Comparison of ENCODE assay signal across 24 cellular contexts in genomic region chr1:217004776-217005436, GRCh38.
DNase-seq lines count a peak whose midpoint lies in the region; ATAC-seq and TF ChIP-seq lines count a peak whose summit lies in the region.
"Had no signal": no experiment of that assay in that cellular context is flagged by ENCODE, and none has a peak within 500 bp of the region (broad histone marks: within the 10 kb centered on the region; RNA-seq: fewer than 3 reads in every experiment).

No MANE protein-coding gene starts in this region.

- TF ChIP-seq EP300 in stomach (IDR thresholded peaks at IDR 0.05) = no peak

- H3K4me1 ChIP-seq in stomach = no peaks in the 10 kb centered on the region
- H3K4me1 ChIP-seq: suprapubic skin, vagina had no signal

- no peak overlapping the region for H3K27ac ChIP-seq in stomach
- H3K27ac ChIP-seq: coronary artery, suprapubic skin, vagina had no signal

- intact Hi-C loops in stomach (cut with DNase I; ENCODE audit: low total_unique reads) = no loop called here

- TF ChIP-seq POLR2A in stomach (IDR thresholded peaks at IDR 0.05) = no peak

- WGBS in stomach, 5 donors = 54 to 73% (median 62%) methylated on average over 4 of the region's 4 CpGs

- peak; percentile 13 for DNase-seq in kidney tubule cell (ENCODE audit: low spot score)
- DNase-seq in activated naive CD4-positive, alpha-beta T cell treated with anti-CD3 and anti-CD28 coated beads, Interleukin-2, amount 50 U/mL, for 16 hours = no peak
- no peak for DNase-seq in DMS79 treated with DMSO at 0.1 percent for 48 hours (lab: John Stamatoyannopoulos, UW)
- DNase-seq in stomach = no peak
- DNase-seq: activated CD8-positive, alpha-beta memory T cell treated with anti-CD3 and anti-CD28 coated beads for 24 hours; activated naive CD4-positive, alpha-beta T cell treated with Interleukin-2 at 50 U/mL for 16 hours; activated T-cell treated with anti-CD3 and anti-CD28 coated beads, Interleukin-2, amount 50 U/mL, for 4 hours; amygdala; DMS153; GF-D8; HCEC 1CT; islet precursor cell; Karpas-422; NCI-H2029; NCI-H345 had no signal

- no peak for TF ChIP-seq CTCF in stomach (IDR thresholded peaks at IDR 0.05)

- H3K27me3 ChIP-seq in stomach = no peaks in the 10 kb centered on the region
- H3K27me3 ChIP-seq: suprapubic skin, vagina had no signal

- H3K9me3 ChIP-seq in stomach = no peaks in the 10 kb centered on the region
- H3K9me3 ChIP-seq: suprapubic skin, vagina had no signal

- H3K4me3 ChIP-seq in stomach = no peak overlapping the region
- H3K4me3 ChIP-seq: coronary artery, lung, suprapubic skin, vagina had no signal

- ATAC-seq in GM18511 (IDR thresholded peaks at IDR 0.05; ENCODE audit: unreplicated experiment) (peak; percentile 80), GM21786 (IDR thresholded peaks at IDR 0.05; ENCODE audit: unreplicated experiment) (peak; percentile 48), HG03439 (IDR thresholded peaks at IDR 0.05; ENCODE audit: unreplicated experiment) (peak; percentile 63), GM18868 (IDR thresholded peaks at IDR 0.05; ENCODE audit: unreplicated experiment) (no peak)
- ATAC-seq: activated T-cell treated with anti-CD3 and anti-CD28 coated beads, Interleukin-2, amount 50 U/mL, for 4 hours; Panc1 had no signal

- no peaks in the 10 kb centered on the region for H3K36me3 ChIP-seq in stomach
- H3K36me3 ChIP-seq: suprapubic skin, vagina had no signal
